Comparison of ENCODE assay signal across 17 cellular contexts in genomic region chr16:80743273-80743672, GRCh38.
DNase-seq lines count a peak whose midpoint lies in the region; ATAC-seq, FAIRE-seq and TF ChIP-seq lines count a peak whose summit lies in the region.
"Had no signal": no experiment of that assay in that cellular context is flagged by ENCODE, and none has a peak within 500 bp of the region (broad histone marks: within the 10 kb centered on the region; RNA-seq: fewer than 3 reads in every experiment).

No MANE protein-coding gene starts in this region.

- CTCF ChIA-PET in GM12878 (lab: Yijun Ruan, JAX): no interaction called here

- H3K36me3 ChIP-seq in GM12878 (ENCODE audit: control insufficient read depth in 2 of 2, insufficient read depth in 2 of 2, low read length in 1 of 2): no peaks in the 10 kb centered on the region
- H3K36me3 ChIP-seq: MG63 had no signal

- no peaks in the 10 kb centered on the region for H4K20me1 ChIP-seq in GM12878 (ENCODE audit: control insufficient read depth, insufficient read depth)

- H2AFZ ChIP-seq in GM12878 (ENCODE audit: control insufficient read depth, low read depth, low read length): no peak overlapping the region

- no peak for ATAC-seq in GM12878
- peak; percentile 80 for ATAC-seq in stimulated activated effector memory CD8-positive, alpha-beta T cell treated with anti-CD3 and anti-CD28 coated beads, Interleukin-12 subunit alpha, Interleukin-12 subunit beta, amount 100 ng/mL, for 72 hours
- ATAC-seq: A549, Panc1 had no signal

- H3K4me2 ChIP-seq in GM12878 (ENCODE audit: control insufficient read depth, insufficient read depth): no peak overlapping the region
- H3K4me2 ChIP-seq: A549 had no signal

- in situ Hi-C loops in GM12878 (cut with MboI): no loop called here

- H3K4me1 Mint-ChIP-seq in activated CD4-positive, alpha-beta T cell treated with anti-CD3 and anti-CD28 coated beads, Interleukin-2, amount 10 ng/mL, durations not matched to agents 24 days and 14 days: peaks cover 55% of the 10 kb centered on the region
- H3K4me1 Mint-ChIP-seq in stimulated activated effector memory CD8-positive, alpha-beta T cell treated with anti-CD3 and anti-CD28 coated beads, Interleukin-12 subunit alpha, Interleukin-12 subunit beta, amount 100 ng/mL, for 72 hours: peaks cover 27% of the 10 kb centered on the region

- intact Hi-C loops in activated CD4-positive, alpha-beta T cell treated with anti-CD3 and anti-CD28 coated beads, Interleukin-2, amount 10 ng/mL, durations not matched to agents 24 days and 14 days (cut with micrococcal nuclease): loop anchor here (1.0 to 5.0 kb wide), 3 partner anchors 9 to 86 kb away; no protein-coding TSS in a partner anchor
- intact Hi-C loops in GM12878 (cut with micrococcal nuclease; ENCODE audit: unreplicated experiment): no loop called here

- DNase-seq in activated CD4-positive, alpha-beta T cell treated with anti-CD3 and anti-CD28 coated beads, Interleukin-2, amount 10 ng/mL, durations not matched to agents 24 days and 14 days: peak; percentile 52
- no peak for DNase-seq in activated CD4-positive, alpha-beta T cell treated with anti-CD3 and anti-CD28 coated beads, Interleukin-2, amount 50 U/mL, for 4 hours
- DNase-seq in GM12865 (ENCODE audit: low read depth): peak; percentile 18
- no peak for DNase-seq in GM12878 (ENCODE audit: low read depth, low spot score)
- no peak for DNase-seq in stimulated activated effector memory CD8-positive, alpha-beta T cell treated with anti-CD3 and anti-CD28 coated beads, Interleukin-12 subunit alpha, Interleukin-12 subunit beta, amount 100 ng/mL, for 72 hours (ENCODE audit: low spot score in 2 of 2)
- no peak for DNase-seq in HTR-8/SVneo (ENCODE audit: insufficient read length, low spot score)
- DNase-seq in amygdala (lab: John Stamatoyannopoulos, UW): no peak
- DNase-seq: HFFc6, MG63, NCI-H1092, NCI-H2081 treated with DMSO at 0.1 percent for 48 hours, NCI-H510A treated with DMSO at 0.1 percent for 48 hours, NCI-H82 had no signal

- no peak for FAIRE-seq in GM12878 (lab: Jason Lieb, UNC)
- FAIRE-seq in HTR-8/SVneo (lab: Jason Lieb, UNC): no peak
- FAIRE-seq: A549, H54 had no signal

- no peaks in the 10 kb centered on the region for H3K27me3 ChIP-seq in GM12878 (replicated peaks in 1 of 2; ENCODE audit: control insufficient read depth in 2 of 2, insufficient read depth in 2 of 2, low read length in 1 of 2)
- H3K27me3 ChIP-seq: BLaER1 treated with 17β-estradiol and CSF1 and Interleukin-3, amounts not matched to agents 10 nM and 100 nM; MG63 had no signal

- H3K4me3 Mint-ChIP-seq in activated CD4-positive, alpha-beta T cell treated with anti-CD3 and anti-CD28 coated beads, Interleukin-2, amount 10 ng/mL, durations not matched to agents 24 days and 14 days: no peak overlapping the region
- H3K4me3 Mint-ChIP-seq in stimulated activated effector memory CD8-positive, alpha-beta T cell treated with anti-CD3 and anti-CD28 coated beads, Interleukin-12 subunit alpha, Interleukin-12 subunit beta, amount 100 ng/mL, for 72 hours: no peak overlapping the region
- H3K4me3 Mint-ChIP-seq: HFFc6 had no signal

- no peaks in the 10 kb centered on the region for H3K27me3 Mint-ChIP-seq in activated CD4-positive, alpha-beta T cell treated with anti-CD3 and anti-CD28 coated beads, Interleukin-2, amount 10 ng/mL, durations not matched to agents 24 days and 14 days

- H3K9ac ChIP-seq in GM12878 (ENCODE audit: control insufficient read depth, insufficient read depth, low read length): no peak overlapping the region
- H3K9ac ChIP-seq: BLaER1 treated with 17β-estradiol and CSF1 and Interleukin-3, amounts not matched to agents 10 nM and 100 nM had no signal

- no peak for TF ChIP-seq RAD21 in GM12878 (IDR thresholded peaks at IDR 0.05; ENCODE audit: insufficient read depth, low read depth, low read length)

- no peak overlapping the region for H3K4me3 ChIP-seq in GM12865 (ENCODE audit: low read depth, low read length)
- no peak overlapping the region for H3K4me3 ChIP-seq in GM12878
- H3K4me3 ChIP-seq: A549; BLaER1 treated with 17β-estradiol and CSF1 and Interleukin-3, amounts not matched to agents 10 nM and 100 nM; MG63 had no signal

- no peak for TF ChIP-seq EP300 in GM12878 (IDR thresholded peaks at IDR 0.05; ENCODE audit: borderline replicate concordance in 1 of 2, control insufficient read depth in 1 of 2, low read depth in 2 of 2, low read length in 2 of 2)

- BruUV-seq in GM12878 (replicated peaks; lab: Mats Ljungman, UMichigan): no TSS peak

- peaks cover 13% of the 10 kb centered on the region for H3K9me3 Mint-ChIP-seq in activated CD4-positive, alpha-beta T cell treated with anti-CD3 and anti-CD28 coated beads, Interleukin-2, amount 10 ng/mL, durations not matched to agents 24 days and 14 days
- peaks cover 4% of the 10 kb centered on the region for H3K9me3 Mint-ChIP-seq in stimulated activated effector memory CD8-positive, alpha-beta T cell treated with anti-CD3 and anti-CD28 coated beads, Interleukin-12 subunit alpha, Interleukin-12 subunit beta, amount 100 ng/mL, for 72 hours

- H3K27ac Mint-ChIP-seq in activated CD4-positive, alpha-beta T cell treated with anti-CD3 and anti-CD28 coated beads, Interleukin-2, amount 10 ng/mL, durations not matched to agents 24 days and 14 days: peak overlapping the region; percentile 39
- H3K27ac Mint-ChIP-seq in stimulated activated effector memory CD8-positive, alpha-beta T cell treated with anti-CD3 and anti-CD28 coated beads, Interleukin-12 subunit alpha, Interleukin-12 subunit beta, amount 100 ng/mL, for 72 hours: no peak overlapping the region
- H3K27ac Mint-ChIP-seq: HFFc6 had no signal

- no peak overlapping the region for H3K27ac ChIP-seq in GM12878 (ENCODE audit: control insufficient read depth, insufficient read depth)
- H3K27ac ChIP-seq: A549; BLaER1 treated with 17β-estradiol and CSF1 and Interleukin-3, amounts not matched to agents 10 nM and 100 nM had no signal

- H3K79me2 ChIP-seq in GM12878 (ENCODE audit: control insufficient read depth, insufficient read depth, low read length): no peaks in the 10 kb centered on the region

- SMC1A ChIA-PET in GM12878 (lab: Charles Lee; ENCODE audit: uncharacterized antibody, unreplicated experiment): interaction anchor here (1.5 kb wide), 1 partner anchor 57 kb away, joined by 3 read pairs; no protein-coding TSS in a partner anchor

- RAD21 ChIA-PET in GM12878 (lab: Charles Lee; ENCODE audit: unreplicated experiment): interaction anchor here (1.2 kb wide), 1 partner anchor 20 kb away, joined by 3 read pairs; no protein-coding TSS in a partner anchor

- H3K36me3 Mint-ChIP-seq in activated CD4-positive, alpha-beta T cell treated with anti-CD3 and anti-CD28 coated beads, Interleukin-2, amount 10 ng/mL, durations not matched to agents 24 days and 14 days (ENCODE audit: low read depth): peaks cover 32% of the 10 kb centered on the region
- no peaks in the 10 kb centered on the region for H3K36me3 Mint-ChIP-seq in stimulated activated effector memory CD8-positive, alpha-beta T cell treated with anti-CD3 and anti-CD28 coated beads, Interleukin-12 subunit alpha, Interleukin-12 subunit beta, amount 100 ng/mL, for 72 hours

- no peak for TF ChIP-seq CTCF in GM12865 (IDR thresholded peaks at IDR 0.05; ENCODE audit: insufficient read depth, low read depth, low read length, missing control alignments)
- TF ChIP-seq CTCF in GM12878 (IDR thresholded peaks at IDR 0.05 in 2 of 3, conservative IDR thresholded peaks at IDR 0.05 in 1 of 3; ENCODE audit: control insufficient read depth in 2 of 3, extremely low read depth in 1 of 3, insufficient read depth in 1 of 3, low read depth in 3 of 3, low read length in 3 of 3): no peak

- no peaks in the 10 kb centered on the region; the same call in 2 of the 3 replicates for H3K9me3 ChIP-seq in GM12878 (replicated peaks; ENCODE audit: control insufficient read depth, insufficient read depth, low read length)
- H3K9me3 ChIP-seq: MG63 had no signal

- 52% methylated on average over 3 of the region's 3 CpGs for WGBS in GM12878 (ENCODE audit: insufficient coverage, insufficient replicate concordance, low lambda C conversion rate, missing lambda C conversion rate)

- TF ChIP-seq POLR2A in GM12878 (IDR thresholded peaks at IDR 0.05; ENCODE audit: low read depth, low read length): no peak

- POLR2A ChIA-PET in GM12878 (lab: Charles Lee): no interaction called here

- H3K4me1 ChIP-seq in GM12878 (ENCODE audit: control insufficient read depth, insufficient read depth, low read length): no peaks in the 10 kb centered on the region
- H3K4me1 ChIP-seq: A549 had no signal

TF ChIP-seq in GM12878, 131 proteins besides CTCF, POLR2A, EP300 and RAD21 (continues in another document):
- TF ChIP-seq STAT3 (IDR thresholded peaks at IDR 0.05; ENCODE audit: low read depth, low read length): no peak
- TF ChIP-seq ZZZ3 (IDR thresholded peaks at IDR 0.05; ENCODE audit: control insufficient read depth, insufficient read length, low read depth): no peak
- no peak for TF ChIP-seq CHD4 (IDR thresholded peaks at IDR 0.05)
- peak; percentile 7; the same call in 1 of the 2 replicates for TF ChIP-seq NFIC (IDR thresholded peaks at IDR 0.05; ENCODE audit: low read depth, low read length)
- no peak for TF ChIP-seq ZNF687 (IDR thresholded peaks at IDR 0.05)

Comparison
In these comparisons a context has a peak if more than half of its experiments do, and no peak if none do; other contexts are left out.
1. DNase-seq: peak in activated CD4-positive, alpha-beta T cell treated with anti-CD3 and anti-CD28 coated beads, Interleukin-2, amount 10 ng/mL, durations not matched to agents 24 days and 14 days (single experiment) and GM12865 (single experiment); none in activated CD4-positive, alpha-beta T cell treated with anti-CD3 and anti-CD28 coated beads, Interleukin-2, amount 50 U/mL, for 4 hours (0 of 2), GM12878 (single experiment), stimulated activated effector memory CD8-positive, alpha-beta T cell treated with anti-CD3 and anti-CD28 coated beads, Interleukin-12 subunit alpha, Interleukin-12 subunit beta, amount 100 ng/mL, for 72 hours (0 of 2), HTR-8/SVneo (single experiment) and amygdala (0 of 56).